8 cellular contexts compared by ENCODE assay signal in the genomic region with DNA sequence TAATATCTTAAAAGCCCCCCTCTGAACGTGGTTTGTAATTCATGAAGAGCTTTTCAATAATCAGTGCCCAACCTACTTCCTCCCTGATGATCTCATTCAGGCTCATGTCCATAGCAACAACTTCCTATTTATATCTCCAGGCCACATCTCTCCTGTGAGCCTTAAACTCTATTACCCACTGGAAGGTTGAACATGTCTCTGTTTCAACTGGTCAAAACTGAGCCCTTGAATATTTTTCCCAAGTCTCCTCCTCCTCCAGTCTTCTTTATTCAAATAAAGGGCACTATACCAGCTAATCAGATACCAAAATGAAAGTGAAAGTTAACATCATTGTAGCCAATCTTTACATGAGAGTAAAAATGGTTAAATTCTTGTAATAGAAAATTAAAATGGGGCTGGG.
DNase-seq lines count a peak whose midpoint lies in the region; ATAC-seq and TF ChIP-seq lines count a peak whose summit lies in the region.

No MANE protein-coding gene starts in this region.

- no peak for TF ChIP-seq CTCF in mesothelial cell of epicardium (IDR thresholded peaks at IDR 0.05; ENCODE audit: unreplicated experiment)

- no peak overlapping the region for H3K27ac Mint-ChIP-seq in mesothelial cell of epicardium

- no peaks in the 10 kb centered on the region for H3K9me3 Mint-ChIP-seq in mesothelial cell of epicardium

- peaks cover 8% of the 10 kb centered on the region for H3K4me1 Mint-ChIP-seq in mesothelial cell of epicardium

- DNase-seq in left ventricle myocardium superior (no peak), Right ventricle myocardium superior (no peak), HS-5 (ENCODE audit: low read depth) (peak; percentile 39), SKM-1 treated with dmso at 0.1 percent for 144 hours (lab: John Stamatoyannopoulos, UW; ENCODE audit: unreplicated experiment) (peak; percentile 86), germinal center (ENCODE audit: low spot score) (peak; percentile 21), mesothelial cell of epicardium (ENCODE audit: low spot score in 2 of 2, unreplicated experiment in 2 of 2) (no peak), GOT3 (lab: John Stamatoyannopoulos, UW) (no peak)

- intact Hi-C loops in left ventricle myocardium superior (cut with micrococcal nuclease): no loop called here
- intact Hi-C loops in Right ventricle myocardium superior (cut with DNase I): no loop called here

- no peaks in the 10 kb centered on the region for H3K27me3 Mint-ChIP-seq in mesothelial cell of epicardium (ENCODE audit: low read depth)

- no peaks in the 10 kb centered on the region for H3K36me3 Mint-ChIP-seq in mesothelial cell of epicardium

- peak; percentile 41 for ATAC-seq in left ventricle myocardium superior
- no peak for ATAC-seq in Right ventricle myocardium superior (ENCODE audit: poor library complexity)
- ATAC-seq in GM19023 (IDR thresholded peaks at IDR 0.05; ENCODE audit: unreplicated experiment): no peak

- no peak overlapping the region for H3K4me3 Mint-ChIP-seq in mesothelial cell of epicardium

Comparison
In these comparisons a context has a peak if more than half of its experiments do, and no peak if none do; other contexts are left out.
1. DNase-seq: peak in HS-5 (single experiment), SKM-1 treated with dmso at 0.1 percent for 144 hours (single experiment) and germinal center (single experiment); none in left ventricle myocardium superior (single experiment), Right ventricle myocardium superior (single experiment), mesothelial cell of epicardium (0 of 2) and GOT3 (single experiment).